Comparison of ENCODE assay signal across 8 cellular contexts in the genomic region with DNA sequence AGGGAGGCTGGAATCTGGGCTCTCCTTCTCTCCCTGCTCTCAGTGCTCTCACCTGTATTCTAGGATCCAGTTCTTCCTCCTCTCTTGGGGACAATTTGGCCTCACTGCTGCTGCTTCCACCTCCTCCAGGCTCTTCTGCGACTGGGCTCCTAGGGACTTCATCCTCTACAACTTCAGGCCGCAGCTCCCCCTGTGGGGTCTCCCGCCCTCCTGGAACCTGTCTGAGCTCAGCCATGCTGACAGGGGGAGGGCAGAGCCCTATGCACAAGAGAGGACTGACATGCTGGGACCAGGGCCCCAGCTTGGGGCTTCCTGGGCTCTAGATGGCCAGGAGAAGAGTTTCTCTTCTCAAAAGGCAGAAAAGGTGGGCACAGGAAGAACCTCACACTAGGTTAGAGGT. TPM values are rescaled to one million over a fixed set of nuclear protein-coding genes. Genes with fewer than 3 reads are reported as not detected.
DNase-seq lines count a peak whose midpoint lies in the region; ATAC-seq, FAIRE-seq and TF ChIP-seq lines count a peak whose summit lies in the region.

No MANE protein-coding gene starts in this region.

- H3K9me3 Mint-ChIP-seq in activated B cell treated with CpG ODN at 0.5 μM for 24 hours (no peaks in the 10 kb centered on the region), glutamatergic neuron (ENCODE audit: unreplicated experiment) (peaks cover 6% of the 10 kb centered on the region)

- H3K4me1 Mint-ChIP-seq in activated B cell treated with CpG ODN at 0.5 μM for 24 hours (peaks cover 69% of the 10 kb centered on the region), glutamatergic neuron (ENCODE audit: low read depth, unreplicated experiment) (peaks cover 31% of the 10 kb centered on the region)

- H3K36me3 Mint-ChIP-seq in activated B cell treated with CpG ODN at 0.5 μM for 24 hours (ENCODE audit: low read depth) (peaks cover 54% of the 10 kb centered on the region), glutamatergic neuron (ENCODE audit: unreplicated experiment) (peaks cover 10% of the 10 kb centered on the region)

- POLR2A ChIA-PET in activated B cell treated with CpG ODN at 0.5 μM for 24 hours (lab: Charles Lee), result interaction anchor here (1.0 to 6.2 kb wide), 4 partner anchors 13 to 49 kb away, joined by 10 to 134 read pairs (median 28); a partner anchor contains a TSS

- intact Hi-C loops in activated B cell treated with CpG ODN at 0.5 μM for 24 hours (cut with micrococcal nuclease), result no loop called here

- H3K4me1 ChIP-seq in HAP-1, result peaks cover 5% of the 10 kb centered on the region

- H3K27me3 Mint-ChIP-seq in activated B cell treated with CpG ODN at 0.5 μM for 24 hours (no peaks in the 10 kb centered on the region), glutamatergic neuron (ENCODE audit: unreplicated experiment) (peaks cover 11% of the 10 kb centered on the region)

- no peak for FAIRE-seq in GM19239 (lab: Jason Lieb, UNC)

- H3K27me3 ChIP-seq in HAP-1 (ENCODE audit: low read depth), result no peaks in the 10 kb centered on the region
- H3K27me3 ChIP-seq in H7 (ENCODE audit: control insufficient read depth, insufficient read depth, low read length), result peaks cover 1% of the 10 kb centered on the region; the same call in 1 of the 2 replicates

- no peaks in the 10 kb centered on the region for H3K9me3 ChIP-seq in HAP-1

- H3K4me3 ChIP-seq in HAP-1 (peak overlapping the region; percentile 83), skeletal muscle cell (ENCODE audit: low read depth, low read length) (peak overlapping the region; percentile 85), H7 (ENCODE audit: insufficient read depth, low read depth, low read length) (no peak overlapping the region)

- ATAC-seq in activated B cell treated with CpG ODN at 0.5 μM for 24 hours (ENCODE audit: low read depth), result no peak
- ATAC-seq in GM19395 (IDR thresholded peaks at IDR 0.05; ENCODE audit: unreplicated experiment), result no peak

- CTCF ChIA-PET in activated B cell treated with CpG ODN at 0.5 μM for 24 hours (lab: Charles Lee), result no interaction called here

- in situ Hi-C loops in HAP-1 (cut with MboI; ENCODE audit: low sequenced_read_pairs), result no loop called here

- no peak overlapping the region for H3K27ac Mint-ChIP-seq in activated B cell treated with CpG ODN at 0.5 μM for 24 hours
- H3K27ac Mint-ChIP-seq in glutamatergic neuron (ENCODE audit: unreplicated experiment), result peak overlapping the region; percentile 98

- peaks cover 26% of the 10 kb centered on the region for H3K36me3 ChIP-seq in HAP-1 (replicated peaks)
- peaks cover 12% of the 10 kb centered on the region for H3K36me3 ChIP-seq in H7 (replicated peaks; ENCODE audit: control insufficient read depth, insufficient read depth, low read length)

- TF ChIP-seq CTCF in activated B cell treated with CpG ODN at 0.5 μM for 24 hours (IDR thresholded peaks at IDR 0.05) (no peak), glutamatergic neuron (IDR thresholded peaks at IDR 0.05; ENCODE audit: partially characterized antibody, unreplicated experiment) (no peak)

- H3K4me3 Mint-ChIP-seq in activated B cell treated with CpG ODN at 0.5 μM for 24 hours (peak overlapping the region; percentile 93), glutamatergic neuron (ENCODE audit: unreplicated experiment) (peak overlapping the region; percentile 94)

- DNase-seq in HAP-1 (ENCODE audit: low spot score in 2 of 2) (no peak), activated B cell treated with CpG ODN at 0.5 μM for 24 hours (no peak), glutamatergic neuron (no peak), skeletal muscle cell (ENCODE audit: low read depth) (no peak), H7 (no peak), HuH-7 (ENCODE audit: low spot score) (no peak), GM19239 (ENCODE audit: insufficient read length, low spot score) (no peak)

RNA-seq across cellular contexts. Expression of a gene that starts 1.0 kb away (rescaled TPM):
- total RNA-seq in activated B cell treated with CpG ODN at 0.5 μM for 24 hours (26.3 and 27.3 TPM in 2 replicates), glutamatergic neuron (ENCODE audit: unreplicated experiment) (74.0 TPM)
- 38.2 and 40.5 TPM in 2 replicates for total RNA-seq in H7 (2014; rRNA removed; shearing (Covaris generic))

RNA-seq across cellular contexts. Expression of a gene that starts 13.3 kb away (rescaled TPM):
- 47.0 and 52.2 TPM in 2 replicates for total RNA-seq in activated B cell treated with CpG ODN at 0.5 μM for 24 hours
- total RNA-seq in glutamatergic neuron (ENCODE audit: unreplicated experiment), result 30.5 TPM
- 56.0 and 59.5 TPM in 2 replicates for total RNA-seq in H7 (2014; rRNA removed; shearing (Covaris generic))

RNA-seq across cellular contexts. Expression of a gene that starts 34.2 kb away (rescaled TPM):
- total RNA-seq in activated B cell treated with CpG ODN at 0.5 μM for 24 hours (36.4 and 40.3 TPM in 2 replicates), glutamatergic neuron (ENCODE audit: unreplicated experiment) (60.2 TPM)
- total RNA-seq in H7 (2014; rRNA removed; shearing (Covaris generic)), result 64.2 and 91.9 TPM in 2 replicates
